Comparison of ENCODE assay signal across 8 cellular contexts in genomic region chr19:41352279-41352608, GRCh38. TPM values are rescaled to one million over a fixed set of nuclear protein-coding genes. Genes with fewer than 3 reads are reported as not detected.
DNase-seq lines count a peak whose midpoint lies in the region; ATAC-seq, FAIRE-seq and TF ChIP-seq lines count a peak whose summit lies in the region.

No MANE protein-coding gene starts in this region.

- no peaks in the 10 kb centered on the region for H3K27me3 ChIP-seq in CD4-positive, alpha-beta T cell (ENCODE audit: control insufficient read depth, insufficient read depth, low read length)
- H3K27me3 ChIP-seq in OCI-LY3 (ENCODE audit: low read depth, low read length) (no peaks in the 10 kb centered on the region), endothelial cell of umbilical vein (ENCODE audit: control insufficient read depth in 2 of 2, insufficient read depth in 2 of 2, low read length in 2 of 2) (no peaks in the 10 kb centered on the region), neutrophil (no peaks in the 10 kb centered on the region)

- peak overlapping the region; percentile 94 for H3K4me3 Mint-ChIP-seq in CD4-positive, alpha-beta T cell

- POLR2A ChIA-PET in CD4-positive, alpha-beta T cell (lab: Charles Lee) = interaction anchor here (0.5 to 9.7 kb wide), 22 partner anchors 10 to 742 kb away, joined by 3 to 148 read pairs (median 4); partner anchors contain the start of genes B9D2, DMAC2 and HNRNPUL1
- POLR2A ChIA-PET in endothelial cell of umbilical vein (lab: Charles Lee) = interaction anchor here (0.8 to 1.5 kb wide), 3 partner anchors 11 to 31 kb away, joined by 3 to 4 read pairs (median 3); partner anchors contain the start of gene B9D2

- H3K9ac ChIP-seq in OCI-LY3 (ENCODE audit: low read length) (peak overlapping the region; percentile 98), endothelial cell of umbilical vein (replicated peaks; ENCODE audit: extremely low read depth, insufficient read depth, low read length) (peak overlapping the region; percentile 83)

- dilution Hi-C loops in endothelial cell of umbilical vein (cut with MboI; ENCODE audit: extremely low pct_ligation_motif_present, low sequenced_read_pairs) = no loop called here

- no peak for TF ChIP-seq POLR2A in endothelial cell of umbilical vein (IDR thresholded peaks at IDR 0.05; ENCODE audit: low read depth, low read length)

- H4K20me1 ChIP-seq in OCI-LY3 (ENCODE audit: insufficient read depth, low read length) (peaks cover 30% of the 10 kb centered on the region), endothelial cell of umbilical vein (replicated peaks; ENCODE audit: control insufficient read depth, extremely low read depth, insufficient read depth, low read length) (no peaks in the 10 kb centered on the region)

- H3K4me3 ChIP-seq in OCI-LY3 (ENCODE audit: low read length) (peak overlapping the region; percentile 92), endothelial cell of umbilical vein (replicated peaks in 1 of 3; ENCODE audit: insufficient read depth in 1 of 3, low read depth in 1 of 3, low read length in 3 of 3) (peak overlapping the region; percentile 75 to 99 (median 90)), neutrophil (ENCODE audit: low read depth in 1 of 2, low read length in 1 of 2) (peak overlapping the region; percentile 98 to 100)

- peaks cover 27% of the 10 kb centered on the region for H3K36me3 ChIP-seq in OCI-LY3 (replicated peaks; ENCODE audit: low read depth, low read length)
- H3K36me3 ChIP-seq in endothelial cell of umbilical vein (ENCODE audit: control insufficient read depth in 2 of 2, extremely low read depth in 1 of 2, insufficient read depth in 2 of 2, low read length in 2 of 2) = peaks cover 2 to 6% of the 10 kb centered on the region in 2 experiments
- H3K36me3 ChIP-seq in neutrophil = peaks cover 20% of the 10 kb centered on the region

- CTCF ChIA-PET in CD4-positive, alpha-beta T cell (lab: Charles Lee) = interaction anchor here (0.8 to 4.2 kb wide), 12 partner anchors 10 to 103 kb away, joined by 3 to 30 read pairs (median 5); partner anchors contain the start of genes B9D2 and HNRNPUL1
- CTCF ChIA-PET in endothelial cell of umbilical vein (lab: Charles Lee) = interaction anchor here (0.7 to 3.8 kb wide), 17 partner anchors 11 to 148 kb away, joined by 3 to 65 read pairs (median 8); partner anchors contain the start of genes B9D2, DMAC2 and HNRNPUL1

- no peaks in the 10 kb centered on the region for H3K9me3 ChIP-seq in CD4-positive, alpha-beta T cell (ENCODE audit: control insufficient read depth, low read length)
- H3K9me3 ChIP-seq in OCI-LY3 (ENCODE audit: insufficient read depth, low read length) (no peaks in the 10 kb centered on the region), endothelial cell of umbilical vein (replicated peaks; ENCODE audit: control insufficient read depth, insufficient read depth, low read length) (no peaks in the 10 kb centered on the region), neutrophil (no peaks in the 10 kb centered on the region)

- BruUV-seq in endothelial cell of umbilical vein (replicated peaks; lab: Mats Ljungman, UMichigan) = no TSS peak

- ATAC-seq in CD4-positive, alpha-beta T cell (ENCODE audit: poor library complexity) = no peak

- intact Hi-C loops in CD4-positive, alpha-beta T cell (cut with DNase I, micrococcal nuclease) = loop anchor here (1.0 to 10.0 kb wide), 8 partner anchors 23 to 1387 kb away; partner anchors contain the start of genes BCKDHA (in 1 of the 2), ERICH4 (in 1 of the 2) and EXOSC5 (in 1 of the 2)
- intact Hi-C loops in endothelial cell of umbilical vein (cut with micrococcal nuclease) = loop anchor here (1.0 to 5.0 kb wide), 2 partner anchors 42 to 195 kb away; partner anchors contain the start of gene CCDC97

- H3K4me1 Mint-ChIP-seq in CD4-positive, alpha-beta T cell (ENCODE audit: low read depth) = peaks cover 73% of the 10 kb centered on the region

- peaks cover 60% of the 10 kb centered on the region for H3K36me3 Mint-ChIP-seq in CD4-positive, alpha-beta T cell (ENCODE audit: low read depth)

- no peak overlapping the region for H2AFZ ChIP-seq in OCI-LY3 (ENCODE audit: low read depth, low read length)
- H2AFZ ChIP-seq in endothelial cell of umbilical vein (ENCODE audit: low read depth, low read length) = no peak overlapping the region

- H3K79me2 ChIP-seq in OCI-LY3 (ENCODE audit: low read length) (peaks cover 59% of the 10 kb centered on the region), endothelial cell of umbilical vein (ENCODE audit: control insufficient read depth, insufficient read depth, low read length) (peaks cover 57% of the 10 kb centered on the region)

- FAIRE-seq in endothelial cell of umbilical vein (lab: Jason Lieb, UNC) = no peak

- H3K9me1 ChIP-seq in endothelial cell of umbilical vein (replicated peaks; ENCODE audit: control insufficient read depth, extremely low read depth, insufficient read depth, low read length) = no peaks in the 10 kb centered on the region

- H3K27ac Mint-ChIP-seq in CD4-positive, alpha-beta T cell = peak overlapping the region; percentile 91

- no peaks in the 10 kb centered on the region for H3K27me3 Mint-ChIP-seq in CD4-positive, alpha-beta T cell

- H3K9me3 Mint-ChIP-seq in CD4-positive, alpha-beta T cell = no peaks in the 10 kb centered on the region

- H3K4me2 ChIP-seq in OCI-LY3 (ENCODE audit: low read length) (peak overlapping the region; percentile 69), endothelial cell of umbilical vein (ENCODE audit: insufficient read depth, low read length) (peak overlapping the region; percentile 73)

- TF ChIP-seq CTCF in CD4-positive, alpha-beta T cell (IDR thresholded peaks at IDR 0.05) = no peak
- no peak for TF ChIP-seq CTCF in OCI-LY3 (IDR thresholded peaks at IDR 0.05; ENCODE audit: low read depth, low read length)
- TF ChIP-seq CTCF in endothelial cell of umbilical vein (IDR thresholded peaks at IDR 0.05; ENCODE audit: extremely low read depth in 1 of 2, insufficient read depth in 1 of 2, low read depth in 1 of 2, low read length in 2 of 2) = no peak
- no peak for TF ChIP-seq CTCF in neutrophil (IDR thresholded peaks at IDR 0.05)

- peak overlapping the region; percentile 94 for H3K27ac ChIP-seq in CD4-positive, alpha-beta T cell (ENCODE audit: low read depth, low read length)
- peak overlapping the region; percentile 72 for H3K27ac ChIP-seq in OCI-LY3 (ENCODE audit: low read length)
- H3K27ac ChIP-seq in endothelial cell of umbilical vein (ENCODE audit: insufficient read depth, low read depth, low read length) = peak overlapping the region; percentile 70
- H3K27ac ChIP-seq in neutrophil = peak overlapping the region; percentile 98

- DNase-seq in CD4-positive, alpha-beta T cell = no peak
- DNase-seq in endothelial cell of umbilical vein (ENCODE audit: low read depth, low spot score) (no peak), DMS153 (lab: John Stamatoyannopoulos, UW) (no peak), HuH-7.5 (ENCODE audit: low spot score) (no peak), RKO (ENCODE audit: low spot score) (no peak), retina (no peak)

- H3K4me1 ChIP-seq in OCI-LY3 (ENCODE audit: low read length) (peaks cover 20% of the 10 kb centered on the region), endothelial cell of umbilical vein (ENCODE audit: control insufficient read depth, extremely low read depth, insufficient read depth, low read length) (peaks cover 12% of the 10 kb centered on the region), neutrophil (ENCODE audit: control insufficient read depth in 1 of 2, insufficient read depth in 1 of 2, low read depth in 1 of 2, low read length in 1 of 2) (peaks cover 68 to 79% of the 10 kb centered on the region in 2 experiments)

RNA-seq across cellular contexts. Expression of gene TGFB1, which starts 1.5 kb away (rescaled TPM):
- 100 to 1,000 TPM; 406 to 416 TPM for total RNA-seq in CD4-positive, alpha-beta T cell
- 250 and 294 TPM in 2 replicates for total RNA-seq in endothelial cell of umbilical vein
- 57.7 and 64.4 TPM in 2 replicates for polyA plus RNA-seq in endothelial cell of umbilical vein
- polyA plus RNA-seq in endothelial cell of umbilical vein (2011; cell fraction: cytosol; rRNA removed) = 45.5 and 55.4 TPM in 2 replicates
- 60.3 and 98.2 TPM in 2 replicates for polyA plus RNA-seq in endothelial cell of umbilical vein (2011; cell fraction: nucleus; rRNA removed)
- 156 and 226 TPM in 2 replicates for polyA plus RNA-seq in endothelial cell of umbilical vein (2012)
- 39.1 and 71.3 TPM in 2 replicates for polyA minus RNA-seq in endothelial cell of umbilical vein
- 4.2 TPM for polyA minus RNA-seq in endothelial cell of umbilical vein (2011; cell fraction: cytosol; rRNA and poly(A)+ RNA removed)
- 35.5 and 47.3 TPM in 2 replicates for polyA minus RNA-seq in endothelial cell of umbilical vein (2011; cell fraction: nucleus; rRNA and poly(A)+ RNA removed)

RNA-seq across cellular contexts. Expression of gene B9D2, which starts 11.7 kb away (rescaled TPM):
- total RNA-seq in CD4-positive, alpha-beta T cell = 10 to 100 TPM; 21.1 to 26.8 TPM
- 12.2 and 13.6 TPM in 2 replicates for total RNA-seq in endothelial cell of umbilical vein
- 23.9 and 28.4 TPM in 2 replicates for polyA plus RNA-seq in endothelial cell of umbilical vein
- polyA plus RNA-seq in endothelial cell of umbilical vein (2011; cell fraction: cytosol; rRNA removed) = 14.7 and 16.7 TPM in 2 replicates
- 8.2 and 9.1 TPM in 2 replicates for polyA plus RNA-seq in endothelial cell of umbilical vein (2011; cell fraction: nucleus; rRNA removed)
- polyA plus RNA-seq in endothelial cell of umbilical vein (2012) = 8.9 and 13.5 TPM in 2 replicates
- polyA minus RNA-seq in endothelial cell of umbilical vein = 3.0 and 3.8 TPM in 2 replicates
- polyA minus RNA-seq in endothelial cell of umbilical vein (2011; cell fraction: cytosol; rRNA and poly(A)+ RNA removed) = 2.3 TPM
- polyA minus RNA-seq in endothelial cell of umbilical vein (2011; cell fraction: nucleus; rRNA and poly(A)+ RNA removed) = 2.4 and 2.6 TPM in 2 replicates

RNA-seq across cellular contexts. Expression of gene TMEM91, which starts 24.1 kb away (rescaled TPM):
- 1 to 10 TPM; 6.8 to 7.7 TPM for total RNA-seq in CD4-positive, alpha-beta T cell
- total RNA-seq in endothelial cell of umbilical vein = 13.2 and 15.8 TPM in 2 replicates
- 9.0 and 12.0 TPM in 2 replicates for polyA plus RNA-seq in endothelial cell of umbilical vein
- 6.5 and 6.9 TPM in 2 replicates for polyA plus RNA-seq in endothelial cell of umbilical vein (2011; cell fraction: cytosol; rRNA removed)
- 23.0 and 25.8 TPM in 2 replicates for polyA plus RNA-seq in endothelial cell of umbilical vein (2011; cell fraction: nucleus; rRNA removed)
- polyA plus RNA-seq in endothelial cell of umbilical vein (2012) = 9.3 and 18.2 TPM in 2 replicates
- 5.6 and 11.3 TPM in 2 replicates for polyA minus RNA-seq in endothelial cell of umbilical vein
- polyA minus RNA-seq in endothelial cell of umbilical vein (2011; cell fraction: cytosol; rRNA and poly(A)+ RNA removed) = not detected
- polyA minus RNA-seq in endothelial cell of umbilical vein (2011; cell fraction: nucleus; rRNA and poly(A)+ RNA removed) = 10.9 and 15.4 TPM in 2 replicates

RNA-seq across cellular contexts. Expression of gene CCDC97, which starts 42.3 kb away (rescaled TPM):
- total RNA-seq in CD4-positive, alpha-beta T cell = 10 to 100 TPM; 27.3 to 29.7 TPM
- total RNA-seq in endothelial cell of umbilical vein = 24.2 and 27.2 TPM in 2 replicates
- 19.7 and 20.7 TPM in 2 replicates for polyA plus RNA-seq in endothelial cell of umbilical vein
- polyA plus RNA-seq in endothelial cell of umbilical vein (2011; cell fraction: cytosol; rRNA removed) = 11.1 and 12.9 TPM in 2 replicates
- polyA plus RNA-seq in endothelial cell of umbilical vein (2011; cell fraction: nucleus; rRNA removed) = 13.2 TPM in 2 replicates
- polyA plus RNA-seq in endothelial cell of umbilical vein (2012) = 16.7 and 18.4 TPM in 2 replicates
- polyA minus RNA-seq in endothelial cell of umbilical vein = 16.3 and 20.4 TPM in 2 replicates
- polyA minus RNA-seq in endothelial cell of umbilical vein (2011; cell fraction: cytosol; rRNA and poly(A)+ RNA removed) = 7.8 TPM
- 13.1 and 19.1 TPM in 2 replicates for polyA minus RNA-seq in endothelial cell of umbilical vein (2011; cell fraction: nucleus; rRNA and poly(A)+ RNA removed)

RNA-seq across cellular contexts. Expression of gene EXOSC5, which starts 44.9 kb away (rescaled TPM):
- 1 to 10 TPM; 6.5 to 7.5 TPM for total RNA-seq in CD4-positive, alpha-beta T cell
- total RNA-seq in endothelial cell of umbilical vein = 13.8 and 14.0 TPM in 2 replicates
- 20.9 and 24.0 TPM in 2 replicates for polyA plus RNA-seq in endothelial cell of umbilical vein
- polyA plus RNA-seq in endothelial cell of umbilical vein (2011; cell fraction: cytosol; rRNA removed) = 20.1 and 23.0 TPM in 2 replicates
- 9.1 and 9.4 TPM in 2 replicates for polyA plus RNA-seq in endothelial cell of umbilical vein (2011; cell fraction: nucleus; rRNA removed)
- polyA plus RNA-seq in endothelial cell of umbilical vein (2012) = 16.0 and 19.5 TPM in 2 replicates
- polyA minus RNA-seq in endothelial cell of umbilical vein = 3.8 and 5.5 TPM in 2 replicates
- 19.0 TPM for polyA minus RNA-seq in endothelial cell of umbilical vein (2011; cell fraction: cytosol; rRNA and poly(A)+ RNA removed)
- 3.1 and 3.6 TPM in 2 replicates for polyA minus RNA-seq in endothelial cell of umbilical vein (2011; cell fraction: nucleus; rRNA and poly(A)+ RNA removed)
